ENCODE assay signal across 14 cellular contexts in the genomic region with DNA sequence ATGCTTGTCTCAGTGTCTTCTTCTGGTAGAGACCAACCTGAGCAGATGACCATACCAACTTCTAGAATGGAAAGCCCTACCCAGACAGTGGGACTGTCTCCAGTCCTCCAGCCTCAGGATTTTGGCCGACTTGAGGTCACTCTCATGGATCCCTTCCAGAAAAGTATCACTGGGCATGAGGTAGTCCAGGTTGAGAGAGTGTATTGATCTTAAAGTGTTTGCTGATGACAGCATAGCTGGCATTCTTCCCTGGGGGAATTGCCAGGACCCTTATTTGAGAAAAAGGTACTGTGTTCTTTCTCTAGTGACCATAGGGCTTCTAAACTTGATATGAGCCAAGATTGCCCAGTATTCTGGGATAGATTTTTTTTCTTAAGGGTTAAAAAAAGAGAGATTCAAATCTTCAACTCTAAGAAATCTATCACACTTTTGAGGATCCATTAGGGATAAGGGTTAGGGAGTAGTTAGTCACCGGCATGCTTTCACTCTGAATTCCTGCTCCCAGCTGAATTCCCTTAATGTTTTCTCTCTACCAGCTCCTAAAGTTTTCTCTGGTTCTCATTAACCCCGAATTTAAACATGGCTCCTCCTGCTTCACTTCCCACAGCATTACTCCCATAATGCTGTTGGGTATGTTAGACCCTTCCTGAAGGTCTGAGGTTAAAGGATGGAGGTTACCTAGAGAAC.
DNase-seq lines count a peak whose midpoint lies in the region; ATAC-seq and TF ChIP-seq lines count a peak whose summit lies in the region.
"Had no signal": no experiment of that assay in that cellular context is flagged by ENCODE, and none has a peak within 500 bp of the region (broad histone marks: within the 10 kb centered on the region; RNA-seq: fewer than 3 reads in every experiment).

No MANE protein-coding gene starts in this region.

- intact Hi-C loops in body of pancreas (cut with DNase I), result no loop called here

- TF ChIP-seq CTCF in 22Rv1 (IDR thresholded peaks at IDR 0.05) (no peak), body of pancreas (IDR thresholded peaks at IDR 0.05) (no peak)

- DNase-seq in body of pancreas (peak; percentile 17 to 40 (median 30)), kidney tubule cell (ENCODE audit: low spot score) (peak; percentile 27), NCI-H345 (lab: John Stamatoyannopoulos, UW) (no peak)
- DNase-seq: ACHN; C1 segment of cervical spinal cord; CD4-positive, alpha-beta T cell; DMS79; EL; HCEC 1CT; HFFc6 had no signal

- H3K9me3 ChIP-seq in body of pancreas (no peaks in the 10 kb centered on the region), mesodermal cell (ENCODE audit: control insufficient read depth, low read length) (no peaks in the 10 kb centered on the region)

- no peak for TF ChIP-seq POLR2A in body of pancreas (IDR thresholded peaks at IDR 0.05)

- H3K27ac ChIP-seq in 22Rv1 (peak overlapping the region; percentile 51; the same call in 1 of the 2 replicates), body of pancreas (no peak overlapping the region), mesodermal cell (ENCODE audit: low read depth, low read length, severe bottlenecking) (peak overlapping the region; percentile 77)

- WGBS in body of pancreas, 2 donors, result 45 to 52% methylated on average over 3 of the region's 3 CpGs
- WGBS in mesodermal cell (ENCODE audit: insufficient coverage in 2 of 2), 2 experiments, result 80 to 100% methylated on average over 1 of the region's 3 CpGs

- H3K36me3 ChIP-seq in body of pancreas (replicated peaks in 1 of 2; ENCODE audit: insufficient read depth in 1 of 2, low read depth in 2 of 2) (no peaks in the 10 kb centered on the region), mesodermal cell (ENCODE audit: control insufficient read depth, insufficient read depth, low read length) (no peaks in the 10 kb centered on the region)

- H3K27me3 ChIP-seq in body of pancreas, result no peaks in the 10 kb centered on the region

- peaks cover 8% of the 10 kb centered on the region for H3K4me1 ChIP-seq in body of pancreas
- H3K4me1 ChIP-seq in mesodermal cell (ENCODE audit: control insufficient read depth, insufficient read depth, low read length, poor library complexity, severe bottlenecking), result peaks cover 27% of the 10 kb centered on the region

- ATAC-seq in body of pancreas, result peak; percentile 70
- no peak for ATAC-seq in HG03095 (IDR thresholded peaks at IDR 0.05; ENCODE audit: unreplicated experiment)
- no peak for ATAC-seq in GM21515 (IDR thresholded peaks at IDR 0.05; ENCODE audit: unreplicated experiment)

- H3K4me3 ChIP-seq in body of pancreas, result no peak overlapping the region
- no peak overlapping the region for H3K4me3 ChIP-seq in mesodermal cell (ENCODE audit: extremely low read depth, insufficient read depth, low read length, poor library complexity, severe bottlenecking)

Comparison
In these comparisons a context has a peak if more than half of its experiments do, and no peak if none do; other contexts are left out.
1. H3K27ac ChIP-seq: peak in 22Rv1 (single experiment) and mesodermal cell (single experiment); none in body of pancreas (0 of 4).